1 cellular context compared by ENCODE assay signal in the genomic region with DNA sequence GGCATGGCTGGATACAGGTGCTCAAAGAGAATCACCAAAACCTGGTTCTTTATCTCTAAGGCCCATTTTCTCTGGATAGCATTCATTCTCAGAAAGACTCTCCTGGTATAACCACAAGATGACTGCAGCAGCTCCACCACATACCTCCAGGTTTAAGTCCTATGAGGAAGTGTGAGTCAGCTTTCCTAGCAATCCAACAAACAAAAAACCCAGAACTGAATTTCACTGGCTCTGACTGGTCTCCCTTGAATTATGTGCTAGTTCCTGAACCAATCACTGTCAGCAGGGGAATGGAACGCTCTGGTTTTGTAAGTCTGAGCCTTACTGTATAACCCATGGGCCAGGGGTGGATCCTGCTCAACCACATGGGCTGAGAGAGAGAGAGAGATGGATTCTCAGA.
TF ChIP-seq lines count a peak whose summit lies in the region.

No MANE protein-coding gene starts in this region.

TF ChIP-seq in IMR-90, 13 proteins besides CTCF, POLR2A, EP300 and RAD21:
- TF ChIP-seq USF2 (IDR thresholded peaks at IDR 0.05; ENCODE audit: low read depth, low read length) (no peak), MAZ (IDR thresholded peaks at IDR 0.05; ENCODE audit: borderline replicate concordance, low read depth, low read length) (no peak), NFE2L2 (IDR thresholded peaks at IDR 0.05; ENCODE audit: low read depth, low read length) (no peak), FOS (IDR thresholded peaks at IDR 0.05; ENCODE audit: low read depth, low read length) (no peak), CHD1 (IDR thresholded peaks at IDR 0.05; ENCODE audit: low read depth, low read length) (no peak), RCOR1 (IDR thresholded peaks at IDR 0.05; ENCODE audit: insufficient replicate concordance, low read length) (no peak), RFX5 (IDR thresholded peaks at IDR 0.05; ENCODE audit: low read depth, low read length) (no peak), MXI1 (IDR thresholded peaks at IDR 0.05; ENCODE audit: borderline replicate concordance, low read depth, low read length) (no peak), SMC3 (IDR thresholded peaks at IDR 0.05; ENCODE audit: low read depth, low read length) (no peak), MAFK (IDR thresholded peaks at IDR 0.05; ENCODE audit: low read depth, low read length) (no peak), CEBPB (IDR thresholded peaks at IDR 0.05; ENCODE audit: low read depth, low read length) (no peak)
